Comparison of ENCODE assay signal across 12 cellular contexts in genomic region chr5:6728795-6729183, GRCh38. TPM values are rescaled to one million over a fixed set of nuclear protein-coding genes. Genes with fewer than 3 reads are reported as not detected.
DNase-seq lines count a peak whose midpoint lies in the region; FAIRE-seq and TF ChIP-seq lines count a peak whose summit lies in the region.
"Had no signal": no experiment of that assay in that cellular context is flagged by ENCODE, and none has a peak within 500 bp of the region (broad histone marks: within the 10 kb centered on the region; RNA-seq: fewer than 3 reads in every experiment).

No MANE protein-coding gene starts in this region.

- peak overlapping the region; percentile 76; the same call in 1 of the 2 replicates for H3K27ac ChIP-seq in DOHH2 (ENCODE audit: low read depth, low read length)
- H3K27ac ChIP-seq: upper lobe of left lung had no signal

- no peak overlapping the region for H3K27ac Mint-ChIP-seq in activated CD4-positive, alpha-beta T cell treated with anti-CD3 and anti-CD28 coated beads, Interleukin-2, amount 10 ng/mL, durations not matched to agents 24 days and 14 days
- peak overlapping the region; percentile 79 for H3K27ac Mint-ChIP-seq in activated CD4-positive, alpha-beta memory T cell treated with anti-CD3 and anti-CD28 coated beads, Interleukin-2, amount 10 ng/mL, durations not matched to agents 7 days and 5 days
- H3K27ac Mint-ChIP-seq in immature natural killer cell, result peak overlapping the region in 4 of 6 donors; percentile 1 to 57 (median 31)

- no peak for TF ChIP-seq CTCF in DOHH2 (IDR thresholded peaks at IDR 0.05; ENCODE audit: low read depth, low read length, poor library complexity, severe bottlenecking)

- TF ChIP-seq POLR2A in GM12892 (IDR thresholded peaks at IDR 0.05; ENCODE audit: low read depth, low read length), result no peak

- peak overlapping the region; percentile 87 for H3K4me2 ChIP-seq in DOHH2 (ENCODE audit: low read length)

- peaks cover 32% of the 10 kb centered on the region for H3K36me3 Mint-ChIP-seq in activated CD4-positive, alpha-beta T cell treated with anti-CD3 and anti-CD28 coated beads, Interleukin-2, amount 10 ng/mL, durations not matched to agents 24 days and 14 days (ENCODE audit: low read depth)
- H3K36me3 Mint-ChIP-seq in activated CD4-positive, alpha-beta memory T cell treated with anti-CD3 and anti-CD28 coated beads, Interleukin-2, amount 10 ng/mL, durations not matched to agents 7 days and 5 days (ENCODE audit: low read depth), result peaks cover 44% of the 10 kb centered on the region
- H3K36me3 Mint-ChIP-seq in immature natural killer cell, result peaks cover 0 to 3% (median 0%) of the 10 kb centered on the region in 3 donors

- no peak for FAIRE-seq in GM12892 (lab: Jason Lieb, UNC)
- FAIRE-seq: A204.1 had no signal

- peaks cover 69% of the 10 kb centered on the region for H3K4me1 Mint-ChIP-seq in activated CD4-positive, alpha-beta T cell treated with anti-CD3 and anti-CD28 coated beads, Interleukin-2, amount 10 ng/mL, durations not matched to agents 24 days and 14 days
- H3K4me1 Mint-ChIP-seq in activated CD4-positive, alpha-beta memory T cell treated with anti-CD3 and anti-CD28 coated beads, Interleukin-2, amount 10 ng/mL, durations not matched to agents 7 days and 5 days, result peaks cover 77% of the 10 kb centered on the region
- peaks cover 61 to 88% of the 10 kb centered on the region in 2 donors for H3K4me1 Mint-ChIP-seq in immature natural killer cell

- peaks cover 100% of the 10 kb centered on the region for H3K79me2 ChIP-seq in DOHH2 (ENCODE audit: control insufficient read depth, low read length)

- DNase-seq in activated CD4-positive, alpha-beta T cell treated with anti-CD3 and anti-CD28 coated beads, Interleukin-2, amount 10 ng/mL, durations not matched to agents 24 days and 14 days, result no peak
- DNase-seq in activated CD4-positive, alpha-beta T cell treated with anti-CD3 and anti-CD28 coated beads, Interleukin-2, amount 50 U/mL, for 48 hours, result no peak
- no peak for DNase-seq in activated CD4-positive, alpha-beta memory T cell treated with anti-CD3 and anti-CD28 coated beads, Interleukin-2, amount 10 ng/mL, durations not matched to agents 7 days and 5 days
- DNase-seq in immature natural killer cell (no peak), amygdala (lab: John Stamatoyannopoulos, UW) (no peak), KG1 (lab: John Stamatoyannopoulos, UW) (no peak), GM12892 (ENCODE audit: insufficient read length) (no peak)
- DNase-seq: cerebellar nuclear complex, NCI-H2227 treated with DMSO at 0.1 percent for 48 hours, upper lobe of left lung had no signal

- CTCF ChIA-PET in activated CD4-positive, alpha-beta memory T cell treated with anti-CD3 and anti-CD28 coated beads, Interleukin-2, amount 10 ng/mL, durations not matched to agents 7 days and 5 days (lab: Charles Lee), result interaction anchor here (0.6 kb wide), 1 partner anchor 205 kb away, joined by 3 read pairs; no protein-coding TSS in a partner anchor

- H3K4me3 Mint-ChIP-seq in activated CD4-positive, alpha-beta T cell treated with anti-CD3 and anti-CD28 coated beads, Interleukin-2, amount 10 ng/mL, durations not matched to agents 24 days and 14 days, result peak overlapping the region; percentile 67
- peak overlapping the region; percentile 8 for H3K4me3 Mint-ChIP-seq in activated CD4-positive, alpha-beta memory T cell treated with anti-CD3 and anti-CD28 coated beads, Interleukin-2, amount 10 ng/mL, durations not matched to agents 7 days and 5 days
- H3K4me3 Mint-ChIP-seq in immature natural killer cell, result peak overlapping the region in 4 of 5 donors; percentile 1 to 62 (median 20)

- no peaks in the 10 kb centered on the region for H3K9me3 Mint-ChIP-seq in activated CD4-positive, alpha-beta T cell treated with anti-CD3 and anti-CD28 coated beads, Interleukin-2, amount 10 ng/mL, durations not matched to agents 24 days and 14 days
- H3K9me3 Mint-ChIP-seq in activated CD4-positive, alpha-beta memory T cell treated with anti-CD3 and anti-CD28 coated beads, Interleukin-2, amount 10 ng/mL, durations not matched to agents 7 days and 5 days, result no peaks in the 10 kb centered on the region
- H3K9me3 Mint-ChIP-seq in immature natural killer cell, result no peaks in the 10 kb centered on the region

- no peak overlapping the region for H3K4me3 ChIP-seq in DOHH2 (ENCODE audit: low read length)
- H3K4me3 ChIP-seq: upper lobe of left lung had no signal

- POLR2A ChIA-PET in activated CD4-positive, alpha-beta memory T cell treated with anti-CD3 and anti-CD28 coated beads, Interleukin-2, amount 10 ng/mL, durations not matched to agents 7 days and 5 days (lab: Charles Lee), result interaction anchor here (1.0 to 6.3 kb wide), 6 partner anchors 9 to 96 kb away, joined by 3 to 29 read pairs (median 6); partner anchors contain the start of genes NSUN2, SRD5A1 and TENT4A

- peaks cover 6% of the 10 kb centered on the region; the same call in 1 of the 2 replicates for H3F3A ChIP-seq in DOHH2 (ENCODE audit: control insufficient read depth, insufficient read depth)

- H3K9me3 ChIP-seq in DOHH2 (ENCODE audit: control insufficient read depth, insufficient read depth, low read length), result no peaks in the 10 kb centered on the region
- H3K9me3 ChIP-seq: upper lobe of left lung had no signal

- H3K36me3 ChIP-seq in DOHH2 (ENCODE audit: control insufficient read depth, low read length), result peaks cover 82% of the 10 kb centered on the region

- H3K27me3 Mint-ChIP-seq in activated CD4-positive, alpha-beta T cell treated with anti-CD3 and anti-CD28 coated beads, Interleukin-2, amount 10 ng/mL, durations not matched to agents 24 days and 14 days, result no peaks in the 10 kb centered on the region
- no peaks in the 10 kb centered on the region for H3K27me3 Mint-ChIP-seq in activated CD4-positive, alpha-beta memory T cell treated with anti-CD3 and anti-CD28 coated beads, Interleukin-2, amount 10 ng/mL, durations not matched to agents 7 days and 5 days
- H3K27me3 Mint-ChIP-seq in immature natural killer cell (ENCODE audit: low read depth in 3 of 3), result peaks cover 0 to 3% (median 0%) of the 10 kb centered on the region in 3 donors

- H4K20me1 ChIP-seq in DOHH2 (ENCODE audit: control insufficient read depth, insufficient read depth, low read depth, low read length), result peaks cover 77% of the 10 kb centered on the region

- intact Hi-C loops in activated CD4-positive, alpha-beta T cell treated with anti-CD3 and anti-CD28 coated beads, Interleukin-2, amount 10 ng/mL, durations not matched to agents 24 days and 14 days (cut with micrococcal nuclease), result no loop called here

- H3K27me3 ChIP-seq in DOHH2 (ENCODE audit: control insufficient read depth, low read length), result no peaks in the 10 kb centered on the region
- H3K27me3 ChIP-seq: upper lobe of left lung had no signal

- H3K4me1 ChIP-seq in DOHH2 (ENCODE audit: control insufficient read depth, low read length), result peaks cover 76% of the 10 kb centered on the region

- no peaks in the 10 kb centered on the region for H3K9me2 ChIP-seq in DOHH2 (replicated peaks; ENCODE audit: control insufficient read depth, low read length)

RNA-seq across cellular contexts. Expression of gene TENT4A, which starts 15.6 kb away (rescaled TPM):
- 38.8 and 43.4 TPM in 2 replicates for total RNA-seq in activated CD4-positive, alpha-beta T cell treated with anti-CD3 and anti-CD28 coated beads, Interleukin-2, amount 10 ng/mL, durations not matched to agents 24 days and 14 days
- total RNA-seq in activated CD4-positive, alpha-beta memory T cell treated with anti-CD3 and anti-CD28 coated beads, Interleukin-2, amount 10 ng/mL, durations not matched to agents 7 days and 5 days, result 10 to 100 TPM; 34.3 to 36.6 TPM
- 1 to 10 TPM in 1 of 3 donors, under 1 TPM in 2; 0.05 to 1.6 (median 0.84) TPM for polyA plus RNA-seq in immature natural killer cell
- 18.4 TPM for polyA plus RNA-seq in GM12892 (2012; ENCODE audit: missing spikeins)

Comparison
In these comparisons a context has a peak if more than half of its experiments do, and no peak if none do; other contexts are left out.
1. H3K4me3 Mint-ChIP-seq: peak in every context shown above with its lines; median percentile 67 in activated CD4-positive, alpha-beta T cell treated with anti-CD3 and anti-CD28 coated beads, Interleukin-2, amount 10 ng/mL, durations not matched to agents 24 days and 14 days; 20 in immature natural killer cell; 8 in activated CD4-positive, alpha-beta memory T cell treated with anti-CD3 and anti-CD28 coated beads, Interleukin-2, amount 10 ng/mL, durations not matched to agents 7 days and 5 days.